In genomic region chr17:5870231-5870953, GRCh38 we compare ENCODE assay signal across 19 cellular contexts.
"Had no signal": no experiment of that assay in that cellular context is flagged by ENCODE, and none has a peak within 500 bp of the region (broad histone marks: within the 10 kb centered on the region; RNA-seq: fewer than 3 reads in every experiment).

No MANE protein-coding gene starts in this region.

- H3K27me3 ChIP-seq: colonic mucosa, dorsolateral prefrontal cortex, hepatocyte, neutrophil, right lobe of liver, transverse colon had no signal

- H3K36me3 ChIP-seq: colonic mucosa, left lung, neutrophil, right lobe of liver, transverse colon had no signal

- H3K9me3 ChIP-seq: colonic mucosa, left lung, neutrophil, right lobe of liver, transverse colon had no signal

- H3K4me3 ChIP-seq: colonic mucosa, dorsolateral prefrontal cortex, hepatocyte, left lung, lung, right lobe of liver, transverse colon had no signal

- H3K4me2 ChIP-seq: hepatocyte had no signal

- H3K27ac ChIP-seq: colonic mucosa, dorsolateral prefrontal cortex, hepatocyte, left lung, neutrophil, parathyroid adenoma, right lobe of liver, transverse colon had no signal

- H3K4me1 ChIP-seq: colonic mucosa, left lung, parathyroid adenoma, right lobe of liver, transverse colon had no signal

- H3K9ac ChIP-seq: parathyroid adenoma had no signal

- DNase-seq: activated CD8-positive, alpha-beta memory T cell treated with anti-CD3 and anti-CD28 coated beads, Interleukin-2, amount 50 U/mL, for 48 hours; activated naive CD4-positive, alpha-beta T cell treated with Interleukin-2 at 50 U/mL for 16 hours; activated naive CD8-positive, alpha-beta T cell treated with anti-CD3 and anti-CD28 coated beads for 36 hours; activated T-cell treated with anti-CD3 and anti-CD28 coated beads, Interleukin-2, amount 50 U/mL, for 4 hours; colonic mucosa; dorsolateral prefrontal cortex; effector memory CD8-positive, alpha-beta T cell; glutamatergic neuron; immature natural killer cell; left lung; right lobe of liver; small intestine; stimulated activated CD4-positive, alpha-beta T cell treated with anti-CD3 and anti-CD28 coated beads, Interleukin-2, amount 100 ng/mL, for 24 hours; stimulated activated naive B cell treated with anti-CD40 and anti-IgM and Interleukin-4, amounts not matched to agents 10 μg/mL and 1 μg/mL and 100 μg/mL, for 72 hours; transverse colon had no signal

- H2AFZ ChIP-seq: hepatocyte, parathyroid adenoma had no signal

- H3K79me2 ChIP-seq: hepatocyte, parathyroid adenoma had no signal
